Comparison of ENCODE assay signal across 23 cellular contexts in genomic region chr5:59460368-59461153, GRCh38.
DNase-seq lines count a peak whose midpoint lies in the region; ATAC-seq and TF ChIP-seq lines count a peak whose summit lies in the region.
"Had no signal": no experiment of that assay in that cellular context is flagged by ENCODE, and none has a peak within 500 bp of the region (broad histone marks: within the 10 kb centered on the region; RNA-seq: fewer than 3 reads in every experiment).

No MANE protein-coding gene starts in this region.

- DNase-seq in G401 (ENCODE audit: low spot score) (peak; percentile 97), NCI-H82 treated with DMSO at 0.1 percent for 48 hours (lab: John Stamatoyannopoulos, UW; ENCODE audit: unreplicated experiment) (peak; percentile 52), choroid plexus epithelial cell (ENCODE audit: low read depth) (peak; percentile 23), psoas muscle (peak in 1 of 2 donors; percentile 31), NCI-H2107 (lab: John Stamatoyannopoulos, UW) (no peak), NCI-H748 treated with DMSO at 0.1 percent for 48 hours (lab: John Stamatoyannopoulos, UW) (no peak), NCI-H1436 treated with DMSO at 0.1 percent for 48 hours (lab: John Stamatoyannopoulos, UW) (no peak)
- DNase-seq: activated CD4-positive, alpha-beta T cell treated with anti-CD3 and anti-CD28 coated beads, Interleukin-2, amount 10 ng/mL, durations not matched to agents 7 days and 5 days; activated gamma-delta T cell treated with Interleukin-2 at 50 U/mL for 16 hours; activated T-cell treated with anti-CD3 and anti-CD28 coated beads, Interleukin-2, amount 50 U/mL, for 24 hours; BE2C; CD8-positive, alpha-beta T cell; GOT3; hippocampal formation; NCI-H1092 treated with DMSO at 0.1 percent for 48 hours; NCI-H187; NCI-H2171; SIG-M5; sigmoid colon; stimulated activated CD4-positive, alpha-beta T cell treated with anti-CD3 and anti-CD28 coated beads, Interleukin-4, amount 100 ng/mL, for 1 hour; thyroid gland had no signal

- peak; percentile 39 to 85 (median 80) for ATAC-seq in psoas muscle
- ATAC-seq: CD8-positive, alpha-beta T cell; WTC11 had no signal

- in situ Hi-C loops in G401 (cut with HindIII; ENCODE audit: low sequenced_read_pairs) = no loop called here

- peaks cover 6% of the 10 kb centered on the region for H3K4me1 ChIP-seq in psoas muscle
- H3K4me1 ChIP-seq: BE2C, neural progenitor cell, thyroid gland had no signal

- H3K9me3 ChIP-seq in psoas muscle = no peaks in the 10 kb centered on the region
- H3K9me3 ChIP-seq: BE2C, sigmoid colon, thyroid gland had no signal

- intact Hi-C loops in psoas muscle (cut with DNase I) = no loop called here

- H3K4me3 ChIP-seq in choroid plexus epithelial cell (ENCODE audit: low read depth, low read length) (no peak overlapping the region), psoas muscle (no peak overlapping the region)
- H3K4me3 ChIP-seq: neural progenitor cell, sigmoid colon, thyroid gland had no signal

- WGBS in psoas muscle, 3 donors = 35 to 46% (median 41%) methylated on average over 4 of the region's 4 CpGs

- TF ChIP-seq CTCF in choroid plexus epithelial cell (conservative IDR thresholded peaks at IDR 0.05; ENCODE audit: low read depth, low read length) (no peak), psoas muscle (IDR thresholded peaks at IDR 0.05) (no peak)

- no peaks in the 10 kb centered on the region for H3K27me3 ChIP-seq in psoas muscle (ENCODE audit: insufficient read depth in 3 of 3, low read length in 2 of 3)
- H3K27me3 ChIP-seq: BE2C, neural progenitor cell, sigmoid colon, thyroid gland had no signal

- peaks cover 0 to 14% of the 10 kb centered on the region in 2 donors for H3K36me3 ChIP-seq in psoas muscle (ENCODE audit: insufficient read depth in 1 of 2, low read depth in 1 of 2)
- H3K36me3 ChIP-seq: BE2C, neural progenitor cell, sigmoid colon, thyroid gland had no signal

- H3K27ac ChIP-seq in psoas muscle = no peak overlapping the region
- H3K27ac ChIP-seq: neural progenitor cell, sigmoid colon, thyroid gland had no signal

Comparison
In these comparisons a context has a peak if more than half of its experiments do, and no peak if none do; other contexts are left out.
1. DNase-seq: peak in G401 (single experiment), NCI-H82 treated with DMSO at 0.1 percent for 48 hours (single experiment) and choroid plexus epithelial cell (single experiment); none in NCI-H2107 (single experiment), NCI-H748 treated with DMSO at 0.1 percent for 48 hours (single experiment) and NCI-H1436 treated with DMSO at 0.1 percent for 48 hours (single experiment).